In genomic region chr12:62995097-62995496, GRCh38 we compare ENCODE assay signal across 17 cellular contexts.
DNase-seq lines count a peak whose midpoint lies in the region; ATAC-seq and TF ChIP-seq lines count a peak whose summit lies in the region.
"Had no signal": no experiment of that assay in that cellular context is flagged by ENCODE, and none has a peak within 500 bp of the region (broad histone marks: within the 10 kb centered on the region; RNA-seq: fewer than 3 reads in every experiment).

No MANE protein-coding gene starts in this region.

- H3K27ac ChIP-seq in mesendoderm (ENCODE audit: low read depth, low read length), result no peak overlapping the region
- H3K27ac ChIP-seq: BLaER1 treated with 17β-estradiol and CSF1 and Interleukin-3, amounts not matched to agents 10 nM and 100 nM; SK-N-MC had no signal

- H3K9ac ChIP-seq in mesendoderm (ENCODE audit: low read length), result no peak overlapping the region
- H3K9ac ChIP-seq: BLaER1 treated with 17β-estradiol and CSF1 and Interleukin-3, amounts not matched to agents 10 nM and 100 nM had no signal

- ATAC-seq in WTC11, result peak; percentile 94
- ATAC-seq: T-cell had no signal

- no peaks in the 10 kb centered on the region for H3K4me1 ChIP-seq in mesendoderm (ENCODE audit: control insufficient read depth, low read depth, low read length)
- H3K4me1 ChIP-seq: BLaER1 treated with 17β-estradiol and CSF1 and Interleukin-3, amounts not matched to agents 10 nM and 100 nM had no signal

- H3K56ac ChIP-seq in mesendoderm (ENCODE audit: low read length), result no peak overlapping the region

- no peak overlapping the region for H3K4me3 Mint-ChIP-seq in WTC11
- H3K4me3 Mint-ChIP-seq: T-cell had no signal

- no peak for TF ChIP-seq CTCF in WTC11 (IDR thresholded peaks at IDR 0.05)

- no peak overlapping the region for H2BK5ac ChIP-seq in mesendoderm (ENCODE audit: low read length)

- no peaks in the 10 kb centered on the region for H3K79me2 ChIP-seq in mesendoderm (ENCODE audit: control insufficient read depth, insufficient read depth, low read length)

- no peaks in the 10 kb centered on the region for H3K27me3 ChIP-seq in mesendoderm (ENCODE audit: insufficient read depth, low read length, poor library complexity)
- H3K27me3 ChIP-seq: BLaER1 treated with 17β-estradiol and CSF1 and Interleukin-3, amounts not matched to agents 10 nM and 100 nM had no signal

- no peak overlapping the region for H3K4me3 ChIP-seq in mesendoderm (ENCODE audit: low read length)
- H3K4me3 ChIP-seq: BLaER1 treated with 17β-estradiol and CSF1 and Interleukin-3, amounts not matched to agents 10 nM and 100 nM; SK-N-MC had no signal

- no peak overlapping the region for H4K5ac ChIP-seq in mesendoderm (ENCODE audit: low read length)

- no peak overlapping the region for H3K27ac Mint-ChIP-seq in WTC11
- H3K27ac Mint-ChIP-seq: T-cell had no signal

- POLR2A ChIA-PET in WTC11 (lab: Charles Lee), result interaction anchor here (1.2 kb wide), 1 partner anchor 60 kb away, joined by 3 read pairs; the partner anchor contains the start of gene PPM1H

- no peak overlapping the region for H3K4me2 ChIP-seq in mesendoderm (ENCODE audit: low read length)
- H3K4me2 ChIP-seq: BLaER1 treated with 17β-estradiol and CSF1 and Interleukin-3, amounts not matched to agents 10 nM and 100 nM had no signal

- H3K4me1 Mint-ChIP-seq in WTC11, result peaks cover 28% of the 10 kb centered on the region
- H3K4me1 Mint-ChIP-seq: T-cell had no signal

- no peak overlapping the region for H4K8ac ChIP-seq in mesendoderm (ENCODE audit: low read depth, low read length)

- H3K9me3 Mint-ChIP-seq in WTC11, result peaks cover 15% of the 10 kb centered on the region

- no peak overlapping the region for H2AK5ac ChIP-seq in mesendoderm (ENCODE audit: low read length)

- H2BK15ac ChIP-seq in mesendoderm (replicated peaks; ENCODE audit: low read depth), result no peak overlapping the region

- no peaks in the 10 kb centered on the region for H3K79me1 ChIP-seq in mesendoderm (ENCODE audit: low read length)

- H3K36me3 ChIP-seq in mesendoderm (ENCODE audit: control insufficient read depth, insufficient read depth, low read length), result no peaks in the 10 kb centered on the region
- H3K36me3 ChIP-seq: BLaER1 treated with 17β-estradiol and CSF1 and Interleukin-3, amounts not matched to agents 10 nM and 100 nM had no signal

- H2BK120ac ChIP-seq in mesendoderm (ENCODE audit: low read depth, low read length), result no peak overlapping the region

- H3K27me3 Mint-ChIP-seq in WTC11 (ENCODE audit: low read depth), result no peaks in the 10 kb centered on the region; the same call in 1 of the 2 replicates
- H3K27me3 Mint-ChIP-seq: T-cell had no signal

- DNase-seq in NCI-H1105 treated with DMSO at 0.1 percent for 48 hours (lab: John Stamatoyannopoulos, UW), result peak; percentile 6
- no peak for DNase-seq in NCI-H1105 (lab: John Stamatoyannopoulos, UW)
- peak; percentile 53 for DNase-seq in NCI-H146 treated with DMSO at 0.1 percent for 48 hours (lab: John Stamatoyannopoulos, UW; ENCODE audit: unreplicated experiment)
- peak; percentile 50 for DNase-seq in WTC11 (ENCODE audit: low spot score)
- DNase-seq in mesendoderm, result peak; percentile 22
- DNase-seq in DMS79 (lab: John Stamatoyannopoulos, UW), result no peak
- no peak for DNase-seq in cerebellar nuclear complex (lab: John Stamatoyannopoulos, UW)
- no peak for DNase-seq in medulla oblongata (ENCODE audit: extremely low spot score)
- DNase-seq: 8988T, DMS 273 treated with DMSO at 0.1 percent for 48 hours, Karpas-422, MM.1S, NCI-H2171, NCI-H524 treated with DMSO at 0.1 percent for 48 hours, T-cell had no signal

- no peak overlapping the region for H3K18ac ChIP-seq in mesendoderm (ENCODE audit: low read length)

- no peak overlapping the region for H3K23ac ChIP-seq in mesendoderm (ENCODE audit: low read length)

- CTCF ChIA-PET in WTC11 (lab: Charles Lee), result interaction anchor here (0.7 to 4.5 kb wide), 9 partner anchors 10 to 386 kb away, joined by 3 to 28 read pairs (median 4); partner anchors contain the start of gene PPM1H

- no peak overlapping the region for H3K4ac ChIP-seq in mesendoderm (ENCODE audit: low read depth, low read length)

- no peaks in the 10 kb centered on the region; the same call in 1 of the 2 replicates for H3K36me3 Mint-ChIP-seq in WTC11
- H3K36me3 Mint-ChIP-seq: T-cell had no signal

TF ChIP-seq in WTC11, 78 proteins besides CTCF, POLR2A, EP300 and RAD21:
- no peak for TF ChIP-seq ESRRA (CRISPR knock-in tag; IDR thresholded peaks at IDR 0.05; ENCODE audit: borderline replicate concordance)
- peak; percentile 35; the same call in 1 of the 2 replicates for TF ChIP-seq PRDM15 (CRISPR knock-in tag; IDR thresholded peaks at IDR 0.05)

Comparison
In these comparisons a context has a peak if more than half of its experiments do, and no peak if none do; other contexts are left out.
1. DNase-seq: peak in NCI-H1105 treated with DMSO at 0.1 percent for 48 hours (single experiment), NCI-H146 treated with DMSO at 0.1 percent for 48 hours (single experiment), WTC11 (single experiment) and mesendoderm (single experiment); none in NCI-H1105 (single experiment), DMS79 (single experiment), cerebellar nuclear complex (0 of 2) and medulla oblongata (single experiment).